Comparison of ENCODE assay signal across 28 cellular contexts in the genomic region with DNA sequence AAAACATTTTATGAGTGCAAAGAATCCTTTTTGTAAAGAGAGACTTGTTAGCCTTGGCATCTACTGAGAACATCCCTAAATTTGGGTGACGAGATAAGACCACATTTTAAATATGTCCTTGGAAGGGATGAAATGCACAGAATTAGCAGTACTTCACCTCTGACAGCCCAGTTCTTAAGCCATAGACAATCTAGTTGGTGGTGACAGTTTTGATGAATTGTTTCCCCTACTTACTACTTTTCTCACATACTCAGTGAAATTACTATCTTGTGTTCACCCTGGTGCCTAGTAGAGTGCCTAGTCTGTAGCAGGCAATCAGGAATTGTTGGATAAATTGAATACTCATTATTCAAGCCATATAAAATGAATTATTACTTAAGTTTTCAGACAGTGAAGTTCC. TPM values are rescaled to one million over a fixed set of nuclear protein-coding genes. Genes with fewer than 3 reads are reported as not detected.
"Had no signal": no experiment of that assay in that cellular context is flagged by ENCODE, and none has a peak within 500 bp of the region (broad histone marks: within the 10 kb centered on the region; RNA-seq: fewer than 3 reads in every experiment).

No MANE protein-coding gene starts in this region.

- ATAC-seq: activated naive CD4-positive, alpha-beta T cell treated with anti-CD3 and anti-CD28 coated beads, Interleukin-2, amount 50 U/mL, for 72 hours; gastroesophageal sphincter; left ventricle myocardium superior; mucosa of descending colon had no signal

- H3K27me3 Mint-ChIP-seq: type B pancreatic cell had no signal

- H3K9me3 Mint-ChIP-seq: activated naive CD4-positive, alpha-beta T cell treated with anti-CD3 and anti-CD28 coated beads, Interleukin-2, amount 50 U/mL, for 72 hours; type B pancreatic cell had no signal

- DNase-seq: activated CD4-positive, alpha-beta T cell treated with anti-CD3 and anti-CD28 coated beads for 1 hour; activated CD4-positive, alpha-beta T cell treated with anti-CD3 and anti-CD28 coated beads, Interleukin-2, amount 50 U/mL, for 1 hour; activated CD8-positive, alpha-beta memory T cell treated with anti-CD3 and anti-CD28 coated beads for 24 hours; activated CD8-positive, alpha-beta memory T cell treated with anti-CD3 and anti-CD28 coated beads, Interleukin-2, amount 50 U/mL, for 4 hours; activated gamma-delta T cell; amniotic stem cell; colonic mucosa; dorsolateral prefrontal cortex; esophagus squamous epithelium; head of caudate nucleus; hypothalamus; left ventricle myocardium superior; mucosa of descending colon; retina; sigmoid colon; stimulated activated CD4-positive, alpha-beta T cell treated with anti-CD3 and anti-CD28 coated beads, Interleukin-15, amount 100 ng/mL, for 24 hours; stimulated activated naive CD4-positive, alpha-beta T cell; WERI-Rb-1 had no signal

- H3K27ac Mint-ChIP-seq: activated naive CD4-positive, alpha-beta T cell treated with anti-CD3 and anti-CD28 coated beads, Interleukin-2, amount 50 U/mL, for 72 hours; type B pancreatic cell had no signal

- FAIRE-seq: TTC549 had no signal

- H3K4me3 Mint-ChIP-seq: type B pancreatic cell had no signal

- H3K36me3 Mint-ChIP-seq: type B pancreatic cell had no signal

RNA-seq across cellular contexts. Expression of a gene that starts 3.4 kb away (rescaled TPM):
- total RNA-seq: activated naive CD4-positive, alpha-beta T cell treated with anti-CD3 and anti-CD28 coated beads, Interleukin-2, amount 50 U/mL, for 72 hours; breast epithelium; colonic mucosa; esophagus squamous epithelium; gastroesophageal sphincter; left ventricle myocardium superior; mucosa of descending colon; osteoblast; posterior vena cava; sigmoid colon; smooth muscle cell; thoracic aorta; vagina had no signal
